ENCODE assay signal across 14 cellular contexts in genomic region chr10:80511984-80512634, GRCh38. TPM values are rescaled to one million over a fixed set of nuclear protein-coding genes. Genes with fewer than 3 reads are reported as not detected.
DNase-seq lines count a peak whose midpoint lies in the region; ATAC-seq, FAIRE-seq and TF ChIP-seq lines count a peak whose summit lies in the region.
"Had no signal": no experiment of that assay in that cellular context is flagged by ENCODE, and none has a peak within 500 bp of the region (broad histone marks: within the 10 kb centered on the region; RNA-seq: fewer than 3 reads in every experiment).

No MANE protein-coding gene starts in this region.

- H3K79me2 ChIP-seq in endothelial cell of umbilical vein (ENCODE audit: control insufficient read depth, insufficient read depth, low read length): peaks cover 45% of the 10 kb centered on the region

- no peak for TF ChIP-seq POLR2A in endothelial cell of umbilical vein (IDR thresholded peaks at IDR 0.05; ENCODE audit: low read depth, low read length)

- H3K27me3 ChIP-seq in endothelial cell of umbilical vein (ENCODE audit: control insufficient read depth in 2 of 2, insufficient read depth in 2 of 2, low read length in 2 of 2): no peaks in the 10 kb centered on the region
- H3K27me3 ChIP-seq: suprapubic skin had no signal

- CTCF ChIA-PET in activated naive CD4-positive, alpha-beta T cell treated with anti-CD3 and anti-CD28 coated beads for 36 hours (lab: Charles Lee): interaction anchor here (0.6 to 21.2 kb wide), 14 partner anchors 10 to 1971 kb away, joined by 3 to 916 read pairs (median 4); partner anchors contain the start of genes SH2D4B and TSPAN14
- CTCF ChIA-PET in T-cell (lab: Charles Lee) (interaction anchor here (0.7 to 1.9 kb wide), 6 partner anchors 11 to 368 kb away, joined by 3 to 10 read pairs (median 3); partner anchors contain the start of gene PRXL2A (in 1 of the 2)), endothelial cell of umbilical vein (lab: Charles Lee) (interaction anchor here (0.6 to 21.9 kb wide), 9 partner anchors 11 to 134 kb away, joined by 3 to 1118 read pairs (median 4); partner anchors contain the start of gene TSPAN14)

- H3K4me1 ChIP-seq in endothelial cell of umbilical vein (ENCODE audit: control insufficient read depth, extremely low read depth, insufficient read depth, low read length): peaks cover 41% of the 10 kb centered on the region
- H3K4me1 ChIP-seq: parathyroid adenoma had no signal

- no peak for FAIRE-seq in endothelial cell of umbilical vein (lab: Jason Lieb, UNC)
- FAIRE-seq: bronchial epithelial cell had no signal

- H3K4me3 Mint-ChIP-seq in activated naive CD4-positive, alpha-beta T cell treated with anti-CD3 and anti-CD28 coated beads for 36 hours: no peak overlapping the region
- peak overlapping the region in 2 of 3 donors; percentile 26 to 43 for H3K4me3 Mint-ChIP-seq in T-cell
- H3K4me3 Mint-ChIP-seq in stimulated activated memory B cell treated with anti-CD40 and anti-IgM and Interleukin-4, amounts not matched to agents 10 μg/mL and 1 μg/mL and 100 μg/mL, for 72 hours: no peak overlapping the region

- POLR2A ChIA-PET in T-cell (lab: Charles Lee): interaction anchor here (0.7 to 0.9 kb wide), 3 partner anchors 67 to 417 kb away, joined by 3 to 6 read pairs (median 3); no protein-coding TSS in a partner anchor
- POLR2A ChIA-PET in endothelial cell of umbilical vein (lab: Charles Lee): no interaction called here

- H3K36me3 Mint-ChIP-seq in activated naive CD4-positive, alpha-beta T cell treated with anti-CD3 and anti-CD28 coated beads for 36 hours (ENCODE audit: low read depth): peaks cover 22% of the 10 kb centered on the region
- H3K36me3 Mint-ChIP-seq in T-cell: peaks cover 47% of the 10 kb centered on the region
- peaks cover 53% of the 10 kb centered on the region for H3K36me3 Mint-ChIP-seq in stimulated activated memory B cell treated with anti-CD40 and anti-IgM and Interleukin-4, amounts not matched to agents 10 μg/mL and 1 μg/mL and 100 μg/mL, for 72 hours

- intact Hi-C loops in activated naive CD4-positive, alpha-beta T cell treated with anti-CD3 and anti-CD28 coated beads for 36 hours (cut with micrococcal nuclease): loop anchor here (1.0 kb wide), 1 partner anchor 18 kb away; no protein-coding TSS in a partner anchor
- intact Hi-C loops in endothelial cell of umbilical vein (cut with micrococcal nuclease): loop anchor here (1.0 kb wide), 1 partner anchor 68 kb away; no protein-coding TSS in a partner anchor

- H4K20me1 ChIP-seq in endothelial cell of umbilical vein (replicated peaks; ENCODE audit: control insufficient read depth, extremely low read depth, insufficient read depth, low read length): no peaks in the 10 kb centered on the region

- no peak overlapping the region for H3K4me2 ChIP-seq in endothelial cell of umbilical vein (ENCODE audit: insufficient read depth, low read length)

- no peaks in the 10 kb centered on the region for H3K9me3 ChIP-seq in endothelial cell of umbilical vein (replicated peaks; ENCODE audit: control insufficient read depth, insufficient read depth, low read length)
- H3K9me3 ChIP-seq: suprapubic skin had no signal

- dilution Hi-C loops in endothelial cell of umbilical vein (cut with MboI; ENCODE audit: extremely low pct_ligation_motif_present, low sequenced_read_pairs): no loop called here

- no peaks in the 10 kb centered on the region for H3K9me1 ChIP-seq in endothelial cell of umbilical vein (replicated peaks; ENCODE audit: control insufficient read depth, extremely low read depth, insufficient read depth, low read length)

- H2AFZ ChIP-seq in endothelial cell of umbilical vein (ENCODE audit: low read depth, low read length): no peak overlapping the region
- H2AFZ ChIP-seq: parathyroid adenoma had no signal

- peaks cover 49 to 53% of the 10 kb centered on the region in 2 experiments for H3K36me3 ChIP-seq in endothelial cell of umbilical vein (ENCODE audit: control insufficient read depth in 2 of 2, extremely low read depth in 1 of 2, insufficient read depth in 2 of 2, low read length in 2 of 2)

- H3K9ac ChIP-seq in endothelial cell of umbilical vein (replicated peaks; ENCODE audit: extremely low read depth, insufficient read depth, low read length): no peak overlapping the region
- H3K9ac ChIP-seq: parathyroid adenoma had no signal

- H3K4me3 ChIP-seq in endothelial cell of umbilical vein (replicated peaks in 1 of 3; ENCODE audit: insufficient read depth in 1 of 3, low read depth in 1 of 3, low read length in 3 of 3): no peak overlapping the region
- H3K4me3 ChIP-seq: suprapubic skin had no signal

- H3K27ac ChIP-seq in endothelial cell of umbilical vein (ENCODE audit: insufficient read depth, low read depth, low read length): peak overlapping the region; percentile 90
- H3K27ac ChIP-seq: parathyroid adenoma, suprapubic skin, WERI-Rb-1 had no signal

- ATAC-seq in T-cell (replicated peaks in 1 of 4): peak in 2 of 4 experiments; percentile 17 to 27
- ATAC-seq in stimulated activated memory B cell treated with anti-CD40 and anti-IgM and Interleukin-4, amounts not matched to agents 10 μg/mL and 1 μg/mL and 100 μg/mL, for 72 hours: no peak

- H3K27ac Mint-ChIP-seq in activated naive CD4-positive, alpha-beta T cell treated with anti-CD3 and anti-CD28 coated beads for 36 hours: peak overlapping the region; percentile 85
- H3K27ac Mint-ChIP-seq in T-cell: peak overlapping the region; percentile 88 to 92
- peak overlapping the region; percentile 48 for H3K27ac Mint-ChIP-seq in stimulated activated memory B cell treated with anti-CD40 and anti-IgM and Interleukin-4, amounts not matched to agents 10 μg/mL and 1 μg/mL and 100 μg/mL, for 72 hours

- no peak for DNase-seq in activated naive CD4-positive, alpha-beta T cell treated with anti-CD3 and anti-CD28 coated beads for 36 hours
- no peak for DNase-seq in activated naive CD4-positive, alpha-beta T cell treated with Interleukin-2 at 50 U/mL for 16 hours
- no peak for DNase-seq in T-cell
- DNase-seq in endothelial cell of umbilical vein (ENCODE audit: low read depth, low spot score): no peak
- DNase-seq in activated gamma-delta T cell (lab: John Stamatoyannopoulos, UW): no peak
- no peak for DNase-seq in 8988T
- no peak for DNase-seq in EL
- DNase-seq: foreskin fibroblast, NCI-H510A had no signal

- H3K9me3 Mint-ChIP-seq in activated naive CD4-positive, alpha-beta T cell treated with anti-CD3 and anti-CD28 coated beads for 36 hours: no peaks in the 10 kb centered on the region
- no peaks in the 10 kb centered on the region for H3K9me3 Mint-ChIP-seq in T-cell
- no peaks in the 10 kb centered on the region for H3K9me3 Mint-ChIP-seq in stimulated activated memory B cell treated with anti-CD40 and anti-IgM and Interleukin-4, amounts not matched to agents 10 μg/mL and 1 μg/mL and 100 μg/mL, for 72 hours

- TF ChIP-seq CTCF in endothelial cell of umbilical vein (IDR thresholded peaks at IDR 0.05; ENCODE audit: extremely low read depth in 1 of 2, insufficient read depth in 1 of 2, low read depth in 1 of 2, low read length in 2 of 2): no peak

- H3K27me3 Mint-ChIP-seq in activated naive CD4-positive, alpha-beta T cell treated with anti-CD3 and anti-CD28 coated beads for 36 hours (ENCODE audit: low read depth): no peaks in the 10 kb centered on the region
- H3K27me3 Mint-ChIP-seq in T-cell: no peaks in the 10 kb centered on the region
- no peaks in the 10 kb centered on the region for H3K27me3 Mint-ChIP-seq in stimulated activated memory B cell treated with anti-CD40 and anti-IgM and Interleukin-4, amounts not matched to agents 10 μg/mL and 1 μg/mL and 100 μg/mL, for 72 hours

- BruUV-seq in endothelial cell of umbilical vein (replicated peaks; lab: Mats Ljungman, UMichigan): no TSS peak

- peaks cover 28% of the 10 kb centered on the region for H3K4me1 Mint-ChIP-seq in activated naive CD4-positive, alpha-beta T cell treated with anti-CD3 and anti-CD28 coated beads for 36 hours (ENCODE audit: low read depth)
- H3K4me1 Mint-ChIP-seq in T-cell: peaks cover 35 to 54% (median 39%) of the 10 kb centered on the region in 3 donors
- H3K4me1 Mint-ChIP-seq in stimulated activated memory B cell treated with anti-CD40 and anti-IgM and Interleukin-4, amounts not matched to agents 10 μg/mL and 1 μg/mL and 100 μg/mL, for 72 hours: no peaks in the 10 kb centered on the region

TF ChIP-seq in endothelial cell of umbilical vein, 7 proteins besides CTCF, POLR2A, EP300 and RAD21 (continues in another document):
- TF ChIP-seq FOS (IDR thresholded peaks at IDR 0.05; ENCODE audit: borderline replicate concordance, insufficient read depth, low read length) (no peak), MYC (IDR thresholded peaks at IDR 0.05; ENCODE audit: low read depth, low read length) (no peak), POLR2AphosphoS5 (IDR thresholded peaks at IDR 0.05; ENCODE audit: insufficient read depth, low read depth, low read length) (no peak), EZH2 (IDR thresholded peaks at IDR 0.05; ENCODE audit: borderline replicate concordance, low read depth, low read length, severe bottlenecking) (no peak), JUN (IDR thresholded peaks at IDR 0.05; ENCODE audit: borderline replicate concordance, insufficient read depth, insufficient read length, low read depth) (no peak), GATA2 (IDR thresholded peaks at IDR 0.05; ENCODE audit: insufficient read depth, insufficient read length, low read depth, low read length) (no peak)

RNA-seq across cellular contexts. Expression of gene SH2D4B, which starts 25.6 kb away (rescaled TPM):
- total RNA-seq in activated naive CD4-positive, alpha-beta T cell treated with anti-CD3 and anti-CD28 coated beads for 36 hours: under 1 TPM; 0.05 to 0.10 TPM
- under 1 TPM; 0.12 to 0.26 (median 0.23) TPM for total RNA-seq in T-cell
- not detected in 2 replicates for total RNA-seq in endothelial cell of umbilical vein
- not detected in 2 replicates for polyA plus RNA-seq in endothelial cell of umbilical vein
- not detected in 2 replicates for polyA plus RNA-seq in endothelial cell of umbilical vein (2011; cell fraction: cytosol; rRNA removed)
- 0.04 and 0.08 TPM in 2 replicates for polyA plus RNA-seq in endothelial cell of umbilical vein (2011; cell fraction: nucleus; rRNA removed)
- polyA plus RNA-seq in endothelial cell of umbilical vein (2012): not detected in 2 replicates
- polyA minus RNA-seq in endothelial cell of umbilical vein: 0.07 TPM in 1 of 2 replicates, not detected in the other
- polyA minus RNA-seq in endothelial cell of umbilical vein (2011; cell fraction: cytosol; rRNA and poly(A)+ RNA removed): not detected
- polyA minus RNA-seq in endothelial cell of umbilical vein (2011; cell fraction: nucleus; rRNA and poly(A)+ RNA removed): 0.14 TPM in 2 replicates

RNA-seq across cellular contexts. Expression of gene TSPAN14, which starts 58.0 kb away (rescaled TPM):
- total RNA-seq in activated naive CD4-positive, alpha-beta T cell treated with anti-CD3 and anti-CD28 coated beads for 36 hours: 10 to 100 TPM; 33.5 to 35.5 TPM
- 100 to 1,000 TPM; 130 to 204 (median 194) TPM for total RNA-seq in T-cell
- total RNA-seq in endothelial cell of umbilical vein: 237 and 242 TPM in 2 replicates
- polyA plus RNA-seq in endothelial cell of umbilical vein: 210 and 211 TPM in 2 replicates
- 175 and 189 TPM in 2 replicates for polyA plus RNA-seq in endothelial cell of umbilical vein (2011; cell fraction: cytosol; rRNA removed)
- polyA plus RNA-seq in endothelial cell of umbilical vein (2011; cell fraction: nucleus; rRNA removed): 188 and 193 TPM in 2 replicates
- polyA plus RNA-seq in endothelial cell of umbilical vein (2012): 199 and 207 TPM in 2 replicates
- polyA minus RNA-seq in endothelial cell of umbilical vein: 175 and 203 TPM in 2 replicates
- 8.0 TPM for polyA minus RNA-seq in endothelial cell of umbilical vein (2011; cell fraction: cytosol; rRNA and poly(A)+ RNA removed)
- polyA minus RNA-seq in endothelial cell of umbilical vein (2011; cell fraction: nucleus; rRNA and poly(A)+ RNA removed): 82.2 and 84.2 TPM in 2 replicates

Comparison
In these comparisons a context has a peak if more than half of its experiments do, and no peak if none do; other contexts are left out.
1. H3K4me3 Mint-ChIP-seq: peak in T-cell (2 of 3); none in activated naive CD4-positive, alpha-beta T cell treated with anti-CD3 and anti-CD28 coated beads for 36 hours (single experiment) and stimulated activated memory B cell treated with anti-CD40 and anti-IgM and Interleukin-4, amounts not matched to agents 10 μg/mL and 1 μg/mL and 100 μg/mL, for 72 hours (single experiment).
2. Peak in every context shown above with its lines, with median percentiles within 50 percentile points of each other: H3K27ac Mint-ChIP-seq.